ENCODE assay signal across 1 cellular context in genomic region chr7:88101769-88102168, GRCh38.
TF ChIP-seq lines count a peak whose summit lies in the region.

No MANE protein-coding gene starts in this region.

TF ChIP-seq in GM23338, 12 proteins besides CTCF, POLR2A, EP300 and RAD21 (continued from another document):
- TF ChIP-seq, protein P1, sequence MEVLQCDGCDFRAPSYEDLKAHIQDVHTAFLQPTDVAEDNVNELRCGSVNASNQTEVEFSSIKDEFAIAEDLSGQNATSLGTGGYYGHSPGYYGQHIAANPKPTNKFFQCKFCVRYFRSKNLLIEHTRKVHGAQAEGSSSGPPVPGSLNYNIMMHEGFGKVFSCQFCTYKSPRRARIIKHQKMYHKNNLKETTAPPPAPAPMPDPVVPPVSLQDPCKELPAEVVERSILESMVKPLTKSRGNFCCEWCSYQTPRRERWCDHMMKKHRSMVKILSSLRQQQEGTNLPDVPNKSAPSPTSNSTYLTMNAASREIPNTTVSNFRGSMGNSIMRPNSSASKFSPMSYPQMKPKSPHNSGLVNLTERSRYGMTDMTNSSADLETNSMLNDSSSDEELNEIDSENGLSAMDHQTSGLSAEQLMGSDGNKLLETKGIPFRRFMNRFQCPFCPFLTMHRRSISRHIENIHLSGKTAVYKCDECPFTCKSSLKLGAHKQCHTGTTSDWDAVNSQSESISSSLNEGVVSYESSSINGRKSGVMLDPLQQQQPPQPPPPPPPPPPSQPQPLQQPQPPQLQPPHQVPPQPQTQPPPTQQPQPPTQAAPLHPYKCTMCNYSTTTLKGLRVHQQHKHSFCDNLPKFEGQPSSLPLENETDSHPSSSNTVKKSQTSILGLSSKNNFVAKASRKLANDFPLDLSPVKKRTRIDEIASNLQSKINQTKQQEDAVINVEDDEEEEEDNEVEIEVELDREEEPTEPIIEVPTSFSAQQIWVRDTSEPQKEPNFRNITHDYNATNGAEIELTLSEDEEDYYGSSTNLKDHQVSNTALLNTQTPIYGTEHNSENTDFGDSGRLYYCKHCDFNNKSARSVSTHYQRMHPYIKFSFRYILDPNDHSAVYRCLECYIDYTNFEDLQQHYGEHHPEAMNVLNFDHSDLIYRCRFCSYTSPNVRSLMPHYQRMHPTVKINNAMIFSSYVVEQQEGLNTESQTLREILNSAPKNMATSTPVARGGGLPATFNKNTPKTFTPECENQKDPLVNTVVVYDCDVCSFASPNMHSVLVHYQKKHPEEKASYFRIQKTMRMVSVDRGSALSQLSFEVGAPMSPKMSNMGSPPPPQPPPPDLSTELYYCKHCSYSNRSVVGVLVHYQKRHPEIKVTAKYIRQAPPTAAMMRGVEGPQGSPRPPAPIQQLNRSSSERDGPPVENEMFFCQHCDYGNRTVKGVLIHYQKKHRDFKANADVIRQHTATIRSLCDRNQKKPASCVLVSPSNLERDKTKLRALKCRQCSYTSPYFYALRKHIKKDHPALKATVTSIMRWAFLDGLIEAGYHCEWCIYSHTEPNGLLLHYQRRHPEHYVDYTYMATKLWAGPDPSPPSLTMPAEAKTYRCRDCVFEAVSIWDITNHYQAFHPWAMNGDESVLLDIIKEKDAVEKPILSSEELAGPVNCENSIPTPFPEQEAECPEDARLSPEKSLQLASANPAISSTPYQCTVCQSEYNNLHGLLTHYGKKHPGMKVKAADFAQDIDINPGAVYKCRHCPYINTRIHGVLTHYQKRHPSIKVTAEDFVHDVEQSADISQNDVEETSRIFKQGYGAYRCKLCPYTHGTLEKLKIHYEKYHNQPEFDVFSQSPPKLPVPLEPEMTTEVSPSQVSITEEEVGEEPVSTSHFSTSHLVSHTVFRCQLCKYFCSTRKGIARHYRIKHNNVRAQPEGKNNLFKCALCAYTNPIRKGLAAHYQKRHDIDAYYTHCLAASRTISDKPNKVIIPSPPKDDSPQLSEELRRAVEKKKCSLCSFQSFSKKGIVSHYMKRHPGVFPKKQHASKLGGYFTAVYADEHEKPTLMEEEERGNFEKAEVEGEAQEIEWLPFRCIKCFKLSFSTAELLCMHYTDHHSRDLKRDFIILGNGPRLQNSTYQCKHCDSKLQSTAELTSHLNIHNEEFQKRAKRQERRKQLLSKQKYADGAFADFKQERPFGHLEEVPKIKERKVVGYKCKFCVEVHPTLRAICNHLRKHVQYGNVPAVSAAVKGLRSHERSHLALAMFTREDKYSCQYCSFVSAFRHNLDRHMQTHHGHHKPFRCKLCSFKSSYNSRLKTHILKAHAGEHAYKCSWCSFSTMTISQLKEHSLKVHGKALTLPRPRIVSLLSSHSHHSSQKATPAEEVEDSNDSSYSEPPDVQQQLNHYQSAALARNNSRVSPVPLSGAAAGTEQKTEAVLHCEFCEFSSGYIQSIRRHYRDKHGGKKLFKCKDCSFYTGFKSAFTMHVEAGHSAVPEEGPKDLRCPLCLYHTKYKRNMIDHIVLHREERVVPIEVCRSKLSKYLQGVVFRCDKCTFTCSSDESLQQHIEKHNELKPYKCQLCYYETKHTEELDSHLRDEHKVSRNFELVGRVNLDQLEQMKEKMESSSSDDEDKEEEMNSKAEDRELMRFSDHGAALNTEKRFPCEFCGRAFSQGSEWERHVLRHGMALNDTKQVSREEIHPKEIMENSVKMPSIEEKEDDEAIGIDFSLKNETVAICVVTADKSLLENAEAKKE (CRISPR knock-in tag; IDR thresholded peaks at IDR 0.05) = no peak
- TF ChIP-seq ETS1 (IDR thresholded peaks at IDR 0.05) = no peak
- no peak for TF ChIP-seq CREB1 (CRISPR knock-in tag; IDR thresholded peaks at IDR 0.05; ENCODE audit: low read depth)
- TF ChIP-seq EZH2phosphoT487 (IDR thresholded peaks at IDR 0.05; ENCODE audit: unreplicated experiment) = no peak
TF ChIP-seq in GM23338: peak in this region for 0.
